16 cellular contexts compared by ENCODE assay signal in genomic region chr7:2440608-2441245, GRCh38. TPM values are rescaled to one million over a fixed set of nuclear protein-coding genes. Genes with fewer than 3 reads are reported as not detected.
DNase-seq lines count a peak whose midpoint lies in the region; ATAC-seq lines count a peak whose summit lies in the region.
"Had no signal": no experiment of that assay in that cellular context is flagged by ENCODE, and none has a peak within 500 bp of the region (broad histone marks: within the 10 kb centered on the region; RNA-seq: fewer than 3 reads in every experiment).

No MANE protein-coding gene starts in this region.

- H3K9ac ChIP-seq in mesenchymal stem cell (ENCODE audit: low read length), result no peak overlapping the region

- peaks cover 32% of the 10 kb centered on the region for H3K36me3 Mint-ChIP-seq in effector memory CD8-positive, alpha-beta T cell (ENCODE audit: insufficient read depth)

- peak overlapping the region; percentile 32 for H4K91ac ChIP-seq in mesenchymal stem cell (ENCODE audit: low read length)

- no peak overlapping the region for H3K18ac ChIP-seq in mesenchymal stem cell (ENCODE audit: low read depth in 1 of 2, low read length in 2 of 2)

- peaks cover 16 to 30% of the 10 kb centered on the region in 2 experiments for H3K36me3 ChIP-seq in mesenchymal stem cell (ENCODE audit: control insufficient read depth in 1 of 2, insufficient read depth in 2 of 2, low read depth in 1 of 2, low read length in 2 of 2)
- H3K36me3 ChIP-seq: HAP-1 had no signal

- H2AFZ ChIP-seq in mesenchymal stem cell (ENCODE audit: low read depth, low read length), result no peak overlapping the region

- peaks cover 15% of the 10 kb centered on the region for H3K79me1 ChIP-seq in mesenchymal stem cell (replicated peaks; ENCODE audit: low read length, poor library complexity, severe bottlenecking)

- no peak overlapping the region for H3K23ac ChIP-seq in mesenchymal stem cell (ENCODE audit: low read length in 2 of 2)

- H3K27me3 Mint-ChIP-seq in effector memory CD8-positive, alpha-beta T cell, result no peaks in the 10 kb centered on the region
- H3K27me3 Mint-ChIP-seq: activated CD4-positive, alpha-beta T cell treated with anti-CD3 and anti-CD28 coated beads for 36 hours had no signal

- no peaks in the 10 kb centered on the region for H3K9me3 ChIP-seq in mesenchymal stem cell (ENCODE audit: control insufficient read depth, low read length)
- H3K9me3 ChIP-seq: HAP-1, spleen, tibial artery had no signal

- H3K27me3 ChIP-seq in mesenchymal stem cell (ENCODE audit: control insufficient read depth in 1 of 2, insufficient read depth in 1 of 2, low read length in 2 of 2), result no peaks in the 10 kb centered on the region
- H3K27me3 ChIP-seq: spleen, tibial artery had no signal

- no peak overlapping the region for H2BK120ac ChIP-seq in mesenchymal stem cell (ENCODE audit: low read depth, low read length)

- H3K4me3 Mint-ChIP-seq in effector memory CD8-positive, alpha-beta T cell, result peak overlapping the region in 1 of 2 donors; percentile 28
- H3K4me3 Mint-ChIP-seq: activated CD4-positive, alpha-beta T cell treated with anti-CD3 and anti-CD28 coated beads for 36 hours had no signal

- no peaks in the 10 kb centered on the region for H3K9me3 Mint-ChIP-seq in effector memory CD8-positive, alpha-beta T cell

- H3K14ac ChIP-seq in mesenchymal stem cell (ENCODE audit: low read length in 2 of 2), result peak overlapping the region in 1 of 2 experiments; percentile 49

- peaks cover 20 to 26% of the 10 kb centered on the region in 2 donors for H3K4me1 Mint-ChIP-seq in effector memory CD8-positive, alpha-beta T cell (ENCODE audit: low read depth in 2 of 2)
- H3K4me1 Mint-ChIP-seq: activated CD4-positive, alpha-beta T cell treated with anti-CD3 and anti-CD28 coated beads for 36 hours had no signal

- no peak overlapping the region for H3K4me2 ChIP-seq in mesenchymal stem cell (ENCODE audit: low read length, poor library complexity, severe bottlenecking)

- H3K27ac Mint-ChIP-seq in effector memory CD8-positive, alpha-beta T cell, result peak overlapping the region; percentile 33 to 84
- H3K27ac Mint-ChIP-seq: activated CD4-positive, alpha-beta T cell treated with anti-CD3 and anti-CD28 coated beads for 36 hours had no signal

- no peak overlapping the region for H3K4ac ChIP-seq in mesenchymal stem cell (ENCODE audit: low read depth in 1 of 2, low read length in 2 of 2)

- H4K8ac ChIP-seq in mesenchymal stem cell (ENCODE audit: low read length), result no peak overlapping the region

- peaks cover 3% of the 10 kb centered on the region for H3K4me1 ChIP-seq in mesenchymal stem cell (ENCODE audit: control insufficient read depth, insufficient read depth, low read depth, low read length)
- H3K4me1 ChIP-seq: HAP-1 had no signal

- no peak overlapping the region for H3K4me3 ChIP-seq in mesenchymal stem cell (ENCODE audit: insufficient read depth in 1 of 2, low read depth in 1 of 2, low read length in 2 of 2)
- H3K4me3 ChIP-seq: HAP-1, spleen, tibial artery had no signal

- DNase-seq in left ventricle myocardium superior (peak; percentile 19), left cardiac atrium (no peak), mesenchymal stem cell (peak; percentile 62), ureter (ENCODE audit: low spot score) (peak; percentile 78), left lobe of liver (ENCODE audit: low spot score) (no peak), SW480 (ENCODE audit: low spot score) (no peak), nucleus accumbens (lab: John Stamatoyannopoulos, UW) (no peak)
- DNase-seq in effector memory CD8-positive, alpha-beta T cell, result no peak
- DNase-seq: activated CD4-positive, alpha-beta T cell treated with anti-CD3 and anti-CD28 coated beads for 36 hours; spleen; SW 1271; tibial artery had no signal

- peak overlapping the region; percentile 79 for H2BK15ac ChIP-seq in mesenchymal stem cell (ENCODE audit: low read depth, poor library complexity, severe bottlenecking)

- intact Hi-C loops in left ventricle myocardium superior (cut with micrococcal nuclease), result no loop called here
- intact Hi-C loops in left cardiac atrium (cut with DNase I), result loop anchor here in 1 of 2 donors (10.0 kb wide), 1 partner anchor 244 kb away; the partner anchor contains the start of gene AMZ1

- WGBS in mesenchymal stem cell, result 53% methylated on average over 20 of the region's 21 CpGs

- no peak overlapping the region for H3K27ac ChIP-seq in mesenchymal stem cell (ENCODE audit: low read length, poor library complexity, severe bottlenecking)
- H3K27ac ChIP-seq: spleen, tibial artery had no signal

- no peak overlapping the region for H2BK5ac ChIP-seq in mesenchymal stem cell (ENCODE audit: low read depth, low read length, poor library complexity, severe bottlenecking)

- no peak overlapping the region for H2AK5ac ChIP-seq in mesenchymal stem cell (ENCODE audit: low read length, severe bottlenecking)

- H2BK12ac ChIP-seq in mesenchymal stem cell (ENCODE audit: low read length in 2 of 2), result no peak overlapping the region

- ATAC-seq in left ventricle myocardium superior (no peak), left cardiac atrium (no peak), left lobe of liver (no peak)
- ATAC-seq in effector memory CD8-positive, alpha-beta T cell (replicated peaks), result no peak
- ATAC-seq: activated CD4-positive, alpha-beta T cell treated with anti-CD3 and anti-CD28 coated beads for 36 hours had no signal

RNA-seq across cellular contexts. Expression of gene GRIFIN, which starts 35.5 kb away (rescaled TPM):
- total RNA-seq in left ventricle myocardium superior (not detected), left cardiac atrium (not detected), ureter (not detected), left lobe of liver (not detected)
- polyA plus RNA-seq in mesenchymal stem cell (2013, experiment 1 of 2), result not detected
- not detected for polyA plus RNA-seq in mesenchymal stem cell (2013, experiment 2 of 2)
- total RNA-seq: activated CD4-positive, alpha-beta T cell treated with anti-CD3 and anti-CD28 coated beads for 36 hours; glomerular endothelial cell; lung microvascular endothelial cell; omental fat pad; spleen had no signal
- polyA plus RNA-seq: spleen had no signal

RNA-seq across cellular contexts. Expression of gene CHST12, which starts 37.3 kb away (rescaled TPM):
- total RNA-seq in left ventricle myocardium superior (15.1 TPM), left cardiac atrium (10 to 100 TPM; 18.4 to 19.8 TPM), ureter (19.0 TPM), left lobe of liver (8.2 TPM)
- polyA plus RNA-seq in mesenchymal stem cell (2013, experiment 1 of 2), result 20.2 TPM
- polyA plus RNA-seq in mesenchymal stem cell (2013, experiment 2 of 2), result 20.4 TPM

Comparison
In these comparisons a context has a peak if more than half of its experiments do, and no peak if none do; other contexts are left out.
1. DNase-seq: peak in left ventricle myocardium superior (single experiment), mesenchymal stem cell (single experiment) and ureter (single experiment); none in left cardiac atrium (single experiment), effector memory CD8-positive, alpha-beta T cell (0 of 3), left lobe of liver (single experiment), SW480 (single experiment) and nucleus accumbens (0 of 56).